ENCODE assay signal across 8 cellular contexts in the genomic region with DNA sequence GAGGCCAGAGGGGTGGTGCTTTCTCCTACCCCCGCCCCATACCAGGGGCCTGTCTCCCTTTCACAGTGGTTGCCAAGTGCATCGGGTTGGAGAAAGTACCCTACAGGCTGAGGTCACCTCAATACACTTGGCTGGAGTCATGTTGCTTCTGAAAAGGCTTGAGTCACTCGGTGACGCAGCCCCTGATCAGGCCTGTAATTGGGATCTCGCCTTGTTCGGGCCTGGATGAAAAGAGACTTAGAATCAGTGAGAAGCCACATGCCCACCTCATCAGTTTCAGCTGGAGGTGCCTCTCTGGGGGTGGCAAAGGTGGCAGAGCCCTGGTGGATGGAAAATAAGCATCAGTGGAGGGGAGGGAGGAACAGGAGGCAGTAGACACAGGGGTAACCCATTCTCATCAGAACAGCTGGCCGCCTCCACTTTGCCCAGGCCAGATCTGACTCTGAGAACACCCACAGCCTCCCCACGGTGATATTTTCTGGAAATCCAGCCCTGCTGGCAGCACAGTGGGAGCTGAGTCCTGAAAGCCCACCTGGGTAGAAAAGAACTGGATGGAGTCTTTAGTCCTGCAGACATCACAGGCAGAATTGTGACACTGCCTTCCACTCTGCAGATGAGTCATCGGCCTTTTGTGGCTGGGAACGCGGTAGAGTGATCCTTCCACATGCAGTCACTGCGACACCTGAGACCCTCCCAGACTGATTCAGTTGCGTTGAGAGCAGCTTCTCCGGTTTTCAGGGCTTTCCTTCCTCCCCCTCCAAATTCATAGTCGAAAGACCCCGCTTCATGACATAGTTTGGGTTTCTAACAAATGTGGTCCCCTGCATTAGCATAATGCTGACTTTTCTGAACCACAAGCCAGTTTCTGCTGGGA.
DNase-seq lines count a peak whose midpoint lies in the region; ATAC-seq lines count a peak whose summit lies in the region.

No MANE protein-coding gene starts in this region.

- H3K36me3 Mint-ChIP-seq in T-cell = peaks cover 14% of the 10 kb centered on the region

- peak; percentile 50 for ATAC-seq in GM19328 (IDR thresholded peaks at IDR 0.05; ENCODE audit: unreplicated experiment)
- ATAC-seq in HG03469 (IDR thresholded peaks at IDR 0.05; ENCODE audit: unreplicated experiment) = peak; percentile 49
- ATAC-seq in T-cell (replicated peaks in 1 of 4) = peak; percentile 52 to 89 (median 84)

- DNase-seq in Ammon's horn (ENCODE audit: low spot score) (peak; percentile 25), T-cell (peak in 21 of 34 experiments; percentile 17 to 67 (median 29)), amniotic epithelial cell (ENCODE audit: low read depth) (peak; percentile 83), kidney glomerular epithelial cell (lab: John Stamatoyannopoulos, UW) (peak; percentile 43), cerebellar nuclear complex (lab: John Stamatoyannopoulos, UW) (no peak)
- DNase-seq in stimulated activated CD8-positive, alpha-beta memory T cell treated with anti-CD3 and anti-CD28 coated beads, Interleukin-15, amount 100 ng/mL, for 48 hours (ENCODE audit: low read depth in 2 of 2) = peak; percentile 76 to 82

- POLR2A ChIA-PET in T-cell (lab: Charles Lee) = interaction anchor here in 1 of 2 donors (0.9 kb wide), 1 partner anchor 117 kb away, joined by 4 read pairs; no protein-coding TSS in a partner anchor

- H3K9me3 Mint-ChIP-seq in T-cell = peaks cover 0 to 7% (median 0%) of the 10 kb centered on the region in 3 donors

- peaks cover 64 to 78% (median 66%) of the 10 kb centered on the region in 3 donors for H3K4me1 Mint-ChIP-seq in T-cell

- H3K27ac Mint-ChIP-seq in T-cell = peak overlapping the region; percentile 27 to 56

- peak overlapping the region in 2 of 3 donors; percentile 19 to 49 for H3K4me3 Mint-ChIP-seq in T-cell

- CTCF ChIA-PET in T-cell (lab: Charles Lee) = no interaction called here

- no peaks in the 10 kb centered on the region for H3K27me3 Mint-ChIP-seq in T-cell

Comparison
In these comparisons a context has a peak if more than half of its experiments do, and no peak if none do; other contexts are left out.
1. DNase-seq: peak in Ammon's horn (single experiment), T-cell (21 of 34), amniotic epithelial cell (single experiment), kidney glomerular epithelial cell (single experiment) and stimulated activated CD8-positive, alpha-beta memory T cell treated with anti-CD3 and anti-CD28 coated beads, Interleukin-15, amount 100 ng/mL, for 48 hours (2 of 2); none in cerebellar nuclear complex (0 of 2).
2. Peak in every context shown above with its lines, with median percentiles within 50 percentile points of each other: ATAC-seq.